ENCODE assay signal across 21 cellular contexts in the genomic region with DNA sequence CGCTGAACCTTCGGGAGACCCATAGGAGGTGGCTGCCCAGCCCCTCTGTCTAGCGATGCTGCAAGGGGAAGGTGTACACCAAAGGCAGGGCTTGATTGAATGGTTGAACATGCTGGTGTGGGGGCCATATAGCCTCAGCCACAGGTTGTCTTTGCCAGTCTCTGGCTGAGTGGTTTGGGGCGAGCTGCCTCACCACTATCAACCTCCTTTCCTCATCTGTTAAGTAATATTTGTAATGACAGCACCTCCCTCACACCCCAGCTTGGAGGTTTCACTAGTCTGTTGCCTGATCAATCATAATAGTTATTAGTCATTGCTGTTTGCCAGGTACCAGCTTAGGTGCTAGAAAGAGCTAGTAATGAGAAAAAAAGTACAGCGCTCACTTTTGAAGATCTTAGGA. TPM values are rescaled to one million over a fixed set of nuclear protein-coding genes. Genes with fewer than 3 reads are reported as not detected.
DNase-seq lines count a peak whose midpoint lies in the region; ATAC-seq and TF ChIP-seq lines count a peak whose summit lies in the region.
"Had no signal": no experiment of that assay in that cellular context is flagged by ENCODE, and none has a peak within 500 bp of the region (broad histone marks: within the 10 kb centered on the region; RNA-seq: fewer than 3 reads in every experiment).

No MANE protein-coding gene starts in this region.

- H3T11ph ChIP-seq in H9 (ENCODE audit: low read length): no peak overlapping the region

- H3K4me3 Mint-ChIP-seq in CD8-positive, alpha-beta memory T cell: peak overlapping the region; percentile 22 to 87 (median 57)
- H3K4me3 Mint-ChIP-seq in natural killer cell (peak overlapping the region; percentile 13), H9 (no peak overlapping the region)

- peaks cover 7 to 16% (median 13%) of the 10 kb centered on the region in 3 donors for H3K36me3 Mint-ChIP-seq in CD8-positive, alpha-beta memory T cell
- H3K36me3 Mint-ChIP-seq in natural killer cell (no peaks in the 10 kb centered on the region), H9 (ENCODE audit: insufficient read depth in 1 of 3, low read depth in 3 of 3) (peaks cover 0 to 1% (median 0%) of the 10 kb centered on the region in 3 experiments; a peak in 2 of 7 replicates)
- H3K36me3 Mint-ChIP-seq: CD14-positive monocyte had no signal

- WGBS in H9 (ENCODE audit: extremely low coverage, insufficient read length, low lambda C conversion rate): no CpG with 5 or more reads among the region's 5 CpGs

- CTCF ChIA-PET in CD8-positive, alpha-beta memory T cell (lab: Charles Lee): interaction anchor here (1.3 to 3.3 kb wide), 5 partner anchors 10 to 70 kb away, joined by 3 to 15 read pairs (median 4); no protein-coding TSS in a partner anchor

- H3K9me3 Mint-ChIP-seq in CD8-positive, alpha-beta memory T cell: no peaks in the 10 kb centered on the region
- H3K9me3 Mint-ChIP-seq in natural killer cell (no peaks in the 10 kb centered on the region), H9 (no peaks in the 10 kb centered on the region; a peak in 1 of 5 replicates)

- H3K79me1 ChIP-seq in H9 (ENCODE audit: insufficient read depth, low read depth, low read length, poor library complexity, severe bottlenecking): no peaks in the 10 kb centered on the region

- H2BK12ac ChIP-seq in H9 (ENCODE audit: insufficient read length, low read depth, low read length): no peak overlapping the region

- peak overlapping the region; percentile 94 to 100 (median 99) for H3K27ac Mint-ChIP-seq in CD8-positive, alpha-beta memory T cell
- H3K27ac Mint-ChIP-seq in natural killer cell: peak overlapping the region; percentile 92 to 95
- no peak overlapping the region for H3K27ac Mint-ChIP-seq in H9
- H3K27ac Mint-ChIP-seq: CD14-positive monocyte had no signal

- H2BK20ac ChIP-seq in H9 (ENCODE audit: low read depth, low read length, poor library complexity, severe bottlenecking): no peak overlapping the region

- no peak overlapping the region for H3K4me2 ChIP-seq in H9 (ENCODE audit: insufficient read depth, insufficient read length, low read length)

- POLR2A ChIA-PET in CD8-positive, alpha-beta memory T cell (lab: Charles Lee): interaction anchor here (1.1 to 1.5 kb wide), 2 partner anchors 12 to 13 kb away, joined by 3 to 7 read pairs; a partner anchor contains a TSS

- H4K20me1 ChIP-seq in H9 (ENCODE audit: control insufficient read depth, insufficient read depth, insufficient read length): no peaks in the 10 kb centered on the region

- no peak overlapping the region for H3K18ac ChIP-seq in H9 (ENCODE audit: insufficient read length, low read depth, low read length)

- no peak overlapping the region for H3K4ac ChIP-seq in H9 (ENCODE audit: low read depth, low read length)

- H3K9ac ChIP-seq in H9 (ENCODE audit: extremely low read depth, insufficient read length, low read length): no peak overlapping the region

- no peaks in the 10 kb centered on the region for H3K36me3 ChIP-seq in CD8-positive, alpha-beta memory T cell (ENCODE audit: insufficient read depth, low read length)
- H3K36me3 ChIP-seq: adrenal gland had no signal

- TF ChIP-seq CTCF in natural killer cell (IDR thresholded peaks at IDR 0.05) (no peak), H9 (conservative IDR thresholded peaks at IDR 0.05) (no peak)

- H2AFZ ChIP-seq in H9 (ENCODE audit: low read length): no peak overlapping the region

- H3K27me3 Mint-ChIP-seq in CD8-positive, alpha-beta memory T cell: peaks cover 0 to 1% of the 10 kb centered on the region in 2 donors
- peaks cover 9 to 10% of the 10 kb centered on the region in 2 donors for H3K27me3 Mint-ChIP-seq in natural killer cell (ENCODE audit: low read depth in 2 of 2)
- H3K27me3 Mint-ChIP-seq in H9 (ENCODE audit: low read depth): peaks cover 19% of the 10 kb centered on the region

- H3K4me1 Mint-ChIP-seq in CD8-positive, alpha-beta memory T cell: peaks cover 79 to 93% (median 93%) of the 10 kb centered on the region in 3 donors
- H3K4me1 Mint-ChIP-seq in natural killer cell (peaks cover 53 to 70% of the 10 kb centered on the region in 2 donors), H9 (no peaks in the 10 kb centered on the region)

- no peaks in the 10 kb centered on the region for H3K27me3 ChIP-seq in CD8-positive, alpha-beta memory T cell (ENCODE audit: insufficient read depth, low read length, poor library complexity, severe bottlenecking)
- no peaks in the 10 kb centered on the region for H3K27me3 ChIP-seq in H9 (ENCODE audit: insufficient read depth, low read length)
- H3K27me3 ChIP-seq: adrenal gland had no signal

- no peak overlapping the region for H3K23ac ChIP-seq in H9 (ENCODE audit: insufficient read length, low read depth, low read length)

- no peaks in the 10 kb centered on the region for H3K9me3 ChIP-seq in CD8-positive, alpha-beta memory T cell (ENCODE audit: low read length)
- H3K9me3 ChIP-seq in H9 (ENCODE audit: control insufficient read depth, low read depth, low read length): no peaks in the 10 kb centered on the region
- H3K9me3 ChIP-seq: adrenal gland, mucosa of descending colon had no signal

- H3K23me2 ChIP-seq in H9 (ENCODE audit: insufficient read length, low read depth, low read length, poor library complexity, severe bottlenecking): no peaks in the 10 kb centered on the region

- H3K14ac ChIP-seq in H9 (ENCODE audit: insufficient read depth, low read length): no peak overlapping the region

- H3K4me1 ChIP-seq in CD8-positive, alpha-beta memory T cell (ENCODE audit: insufficient read depth, low read length): peaks cover 85% of the 10 kb centered on the region
- H3K4me1 ChIP-seq in H9 (ENCODE audit: insufficient read depth, low read length): no peaks in the 10 kb centered on the region

- ATAC-seq in natural killer cell: no peak
- ATAC-seq: mucosa of descending colon, sciatic nerve had no signal

- H2BK15ac ChIP-seq in H9 (ENCODE audit: low read depth, low read length): no peak overlapping the region

- H4K8ac ChIP-seq in H9 (replicated peaks; ENCODE audit: insufficient read length, low read depth, low read length): no peak overlapping the region

- no peak overlapping the region for H2BK5ac ChIP-seq in H9 (ENCODE audit: insufficient read length, low read length)

- H2AK5ac ChIP-seq in H9 (ENCODE audit: insufficient read length, low read length): no peak overlapping the region

- H3K27ac ChIP-seq in CD8-positive, alpha-beta memory T cell (ENCODE audit: low read depth, low read length): peak overlapping the region; percentile 18
- H3K27ac ChIP-seq in H9 (ENCODE audit: insufficient read length, low read depth, low read length): no peak overlapping the region
- H3K27ac ChIP-seq: adrenal gland had no signal

- H2BK120ac ChIP-seq in H9 (ENCODE audit: low read depth, low read length, poor library complexity, severe bottlenecking): no peak overlapping the region

- H3K79me2 ChIP-seq in H9 (ENCODE audit: insufficient read depth, low read length): no peaks in the 10 kb centered on the region

- DNase-seq in activated CD4-positive, alpha-beta T cell treated with anti-CD3 and anti-CD28 coated beads for 48 hours: peak; percentile 70
- no peak for DNase-seq in activated CD4-positive, alpha-beta T cell treated with anti-CD3 and anti-CD28 coated beads for 4 hours
- DNase-seq in CD8-positive, alpha-beta memory T cell: peak in 2 of 5 donors; percentile 42 to 73
- peak; percentile 51 for DNase-seq in activated naive CD4-positive, alpha-beta T cell treated with anti-CD3 and anti-CD28 coated beads, Interleukin-2, amount 50 U/mL, for 16 hours
- DNase-seq in natural killer cell: no peak
- DNase-seq in SW480 (ENCODE audit: low spot score): no peak
- DNase-seq in H9: no peak
- DNase-seq in foreskin melanocyte: no peak
- DNase-seq: adrenal gland; central memory CD4-positive, alpha-beta T cell; effector CD8-positive, alpha-beta T cell; IMR-90; left cardiac atrium; mucosa of descending colon; NCI-H1930; SIG-M5; T-helper 9 cell; trophoblast cell had no signal

- intact Hi-C loops in natural killer cell (cut with micrococcal nuclease): loop anchor here (2.0 kb wide), 1 partner anchor 13 kb away; no protein-coding TSS in a partner anchor

- H3K4me3 ChIP-seq in CD8-positive, alpha-beta memory T cell (ENCODE audit: low read length): peak overlapping the region; percentile 36
- H3K4me3 ChIP-seq: adrenal gland, mucosa of descending colon had no signal

- no peak overlapping the region for H3K56ac ChIP-seq in H9 (ENCODE audit: insufficient read length, low read depth, low read length)

- H4K5ac ChIP-seq in H9 (ENCODE audit: insufficient read length, low read depth, low read length): no peak overlapping the region

- no peak overlapping the region for H4K91ac ChIP-seq in H9 (ENCODE audit: insufficient read length, low read depth, low read length)

RNA-seq across cellular contexts. Expression of a gene that starts 11.8 kb away (rescaled TPM):
- 1 to 10 TPM; 6.4 to 6.9 TPM for total RNA-seq in CD8-positive, alpha-beta memory T cell
- polyA plus RNA-seq in CD8-positive, alpha-beta memory T cell: 12.1 TPM
- 10 to 100 TPM; 24.8 to 42.0 (median 40.2) TPM for total RNA-seq in natural killer cell
- total RNA-seq in H9 (2021): not detected in 2 replicates
- total RNA-seq: Daoy, IMR-90 had no signal
- polyA plus RNA-seq: IMR-90 had no signal

Comparison
In these comparisons a context has a peak if more than half of its experiments do, and no peak if none do; other contexts are left out.
1. DNase-seq: peak in activated CD4-positive, alpha-beta T cell treated with anti-CD3 and anti-CD28 coated beads for 48 hours (single experiment) and activated naive CD4-positive, alpha-beta T cell treated with anti-CD3 and anti-CD28 coated beads, Interleukin-2, amount 50 U/mL, for 16 hours (single experiment); none in activated CD4-positive, alpha-beta T cell treated with anti-CD3 and anti-CD28 coated beads for 4 hours (0 of 2), natural killer cell (single experiment), SW480 (single experiment), H9 (single experiment) and foreskin melanocyte (single experiment).
2. H3K27ac Mint-ChIP-seq: peak in CD8-positive, alpha-beta memory T cell (8 of 8) and natural killer cell (2 of 2); none in H9 (0 of 3).
3. H3K4me3 Mint-ChIP-seq: peak in CD8-positive, alpha-beta memory T cell (7 of 7) and natural killer cell (single experiment); none in H9 (0 of 2).